18 cellular contexts compared by ENCODE assay signal in genomic region chr12:124348659-124349380, GRCh38. TPM values are rescaled to one million over a fixed set of nuclear protein-coding genes. Genes with fewer than 3 reads are reported as not detected.
DNase-seq lines count a peak whose midpoint lies in the region; ATAC-seq, FAIRE-seq and TF ChIP-seq lines count a peak whose summit lies in the region.
"Had no signal": no experiment of that assay in that cellular context is flagged by ENCODE, and none has a peak within 500 bp of the region (broad histone marks: within the 10 kb centered on the region; RNA-seq: fewer than 3 reads in every experiment).

No MANE protein-coding gene starts in this region.

- no peak overlapping the region for H3K23ac ChIP-seq in trophoblast cell (ENCODE audit: low read length)

- H3K4me1 Mint-ChIP-seq in WTC11 (no peaks in the 10 kb centered on the region), endothelial cell (ENCODE audit: unreplicated experiment) (peaks cover under 1% of the 10 kb centered on the region), progenitor cell of endocrine pancreas (ENCODE audit: low read depth) (no peaks in the 10 kb centered on the region)

- no peak for ATAC-seq in WTC11

- no peaks in the 10 kb centered on the region for H3K79me1 ChIP-seq in trophoblast cell (ENCODE audit: low read length)

- no peak overlapping the region for H4K8ac ChIP-seq in trophoblast cell (ENCODE audit: low read depth, low read length)

- H3K4me3 ChIP-seq in trophoblast cell (ENCODE audit: low read depth, low read length), result peak overlapping the region; percentile 40

- TF ChIP-seq CTCF in WTC11 (IDR thresholded peaks at IDR 0.05) (no peak; the same call in 1 of the 2 replicates), endothelial cell (IDR thresholded peaks at IDR 0.05; ENCODE audit: unreplicated experiment) (no peak), progenitor cell of endocrine pancreas (IDR thresholded peaks at IDR 0.05; ENCODE audit: unreplicated experiment) (no peak)

- no peaks in the 10 kb centered on the region for H3K27me3 ChIP-seq in trophoblast cell (ENCODE audit: insufficient read depth, low read length)

- H3K27ac ChIP-seq in trophoblast cell (ENCODE audit: low read depth, low read length), result no peak overlapping the region
- H3K27ac ChIP-seq: C4-2B, HL-60 had no signal

- no peak overlapping the region for H4K12ac ChIP-seq in trophoblast cell (ENCODE audit: low read depth, low read length)

- no peak overlapping the region for H2BK12ac ChIP-seq in trophoblast cell (ENCODE audit: low read length)

- no peaks in the 10 kb centered on the region for H3K79me2 ChIP-seq in trophoblast cell (ENCODE audit: control insufficient read depth, insufficient read depth, low read length, poor library complexity)

- peaks cover 95 to 100% of the 10 kb centered on the region in 2 experiments for H3K36me3 ChIP-seq in trophoblast cell (ENCODE audit: control insufficient read depth in 1 of 2, insufficient read depth in 2 of 2, low read length in 2 of 2)

- DNase-seq in GM12891 (ENCODE audit: insufficient read length, low spot score) (no peak), WTC11 (ENCODE audit: low spot score) (no peak), endothelial cell (ENCODE audit: low spot score) (no peak), trophoblast cell (no peak), retina (no peak), progenitor cell of endocrine pancreas (ENCODE audit: low spot score, unreplicated experiment) (no peak), NCI-H1436 treated with DMSO at 0.1 percent for 48 hours (lab: John Stamatoyannopoulos, UW) (no peak), kidney glomerular epithelial cell (lab: John Stamatoyannopoulos, UW) (no peak)
- DNase-seq: DMS 273 treated with DMSO at 0.1 percent for 48 hours, GF-D8, KG1, NCI-H146, NCI-H510A treated with DMSO at 0.1 percent for 48 hours, PC-3 had no signal

- H3K4ac ChIP-seq in trophoblast cell (ENCODE audit: low read depth, low read length), result no peak overlapping the region

- POLR2A ChIA-PET in WTC11 (lab: Charles Lee), result no interaction called here

- H2AK5ac ChIP-seq in trophoblast cell (ENCODE audit: low read length), result no peak overlapping the region

- no peaks in the 10 kb centered on the region for H3K27me3 Mint-ChIP-seq in WTC11 (ENCODE audit: low read depth)
- H3K27me3 Mint-ChIP-seq in endothelial cell (ENCODE audit: unreplicated experiment), result peaks cover 4% of the 10 kb centered on the region
- no peaks in the 10 kb centered on the region for H3K27me3 Mint-ChIP-seq in progenitor cell of endocrine pancreas

- no peak overlapping the region for H3K18ac ChIP-seq in trophoblast cell (ENCODE audit: low read length)

- H2BK5ac ChIP-seq in trophoblast cell (ENCODE audit: low read depth, low read length, poor library complexity), result no peak overlapping the region

- FAIRE-seq in GM12891 (lab: Jason Lieb, UNC), result no peak
- FAIRE-seq: H54 had no signal

- no peak for TF ChIP-seq POLR2A in GM12891 (IDR thresholded peaks at IDR 0.05; ENCODE audit: low read depth, low read length)

- CTCF ChIA-PET in WTC11 (lab: Charles Lee), result interaction anchor here (0.5 to 1.3 kb wide), 4 partner anchors 23 to 316 kb away, joined by 3 to 4 read pairs (median 3); no protein-coding TSS in a partner anchor

- H3K9me3 Mint-ChIP-seq in WTC11 (no peaks in the 10 kb centered on the region), endothelial cell (ENCODE audit: unreplicated experiment) (no peaks in the 10 kb centered on the region), progenitor cell of endocrine pancreas (ENCODE audit: low read depth) (no peaks in the 10 kb centered on the region)

- no peak overlapping the region for H3K9ac ChIP-seq in trophoblast cell (ENCODE audit: low read length)

- peaks cover 8% of the 10 kb centered on the region for H3K9me3 ChIP-seq in trophoblast cell (ENCODE audit: insufficient read depth, low read depth, low read length)

- H3K4me3 Mint-ChIP-seq in WTC11 (no peak overlapping the region), endothelial cell (ENCODE audit: unreplicated experiment) (peak overlapping the region; percentile 47), progenitor cell of endocrine pancreas (ENCODE audit: low read depth) (no peak overlapping the region)

- H2BK120ac ChIP-seq in trophoblast cell (ENCODE audit: insufficient read depth, low read length, poor library complexity), result no peak overlapping the region

- H4K91ac ChIP-seq in trophoblast cell (ENCODE audit: low read depth, low read length), result no peak overlapping the region

- H3K27ac Mint-ChIP-seq in WTC11, result peak overlapping the region; percentile 80
- H3K27ac Mint-ChIP-seq in endothelial cell (ENCODE audit: unreplicated experiment), result no peak overlapping the region
- no peak overlapping the region for H3K27ac Mint-ChIP-seq in progenitor cell of endocrine pancreas

- no CpG with 5 or more reads among the region's 32 CpGs for WGBS in trophoblast cell (ENCODE audit: extremely low coverage, insufficient coverage, insufficient read length)

- no peak overlapping the region for H3K4me2 ChIP-seq in trophoblast cell (ENCODE audit: low read length)

- peaks cover 46% of the 10 kb centered on the region for H3K36me3 Mint-ChIP-seq in WTC11
- peaks cover 25% of the 10 kb centered on the region for H3K36me3 Mint-ChIP-seq in endothelial cell (ENCODE audit: low read depth, unreplicated experiment)
- peaks cover 10% of the 10 kb centered on the region for H3K36me3 Mint-ChIP-seq in progenitor cell of endocrine pancreas (ENCODE audit: insufficient read depth)

- H3K4me1 ChIP-seq in trophoblast cell (ENCODE audit: control insufficient read depth in 1 of 2, insufficient read depth in 2 of 2, low read length in 2 of 2), result no peaks in the 10 kb centered on the region

- no peak overlapping the region for H3K14ac ChIP-seq in trophoblast cell (ENCODE audit: low read length)

- no peak overlapping the region for H2AFZ ChIP-seq in trophoblast cell (ENCODE audit: insufficient read depth, low read length, poor library complexity)

TF ChIP-seq in GM12891, 5 proteins besides CTCF, POLR2A, EP300 and RAD21:
- no peak for TF ChIP-seq SPI1 (IDR thresholded peaks at IDR 0.05; ENCODE audit: low read depth, low read length)
- peak; percentile 35; the same call in 1 of the 2 replicates for TF ChIP-seq POLR2AphosphoS5 (IDR thresholded peaks at IDR 0.05; ENCODE audit: low read depth, low read length)
TF ChIP-seq in GM12891: peak in this region for 1.

TF ChIP-seq in WTC11, 78 proteins besides CTCF, POLR2A, EP300 and RAD21 (continues in another document):
- no peak for TF ChIP-seq IRF1 (CRISPR knock-in tag; IDR thresholded peaks at IDR 0.05)
- TF ChIP-seq ZBTB21 (CRISPR knock-in tag; IDR thresholded peaks at IDR 0.05; ENCODE audit: borderline replicate concordance), result no peak
- no peak for TF ChIP-seq E2F5 (CRISPR knock-in tag; IDR thresholded peaks at IDR 0.05)
- TF ChIP-seq ZMAT4 (CRISPR knock-in tag; IDR thresholded peaks at IDR 0.05), result no peak
- TF ChIP-seq NR3C1 (CRISPR knock-in tag; conservative IDR thresholded peaks at IDR 0.05; ENCODE audit: low read depth), result no peak
- no peak for TF ChIP-seq EMX1 (CRISPR knock-in tag; IDR thresholded peaks at IDR 0.05)
- no peak for TF ChIP-seq USF1 (CRISPR knock-in tag; IDR thresholded peaks at IDR 0.05)
- TF ChIP-seq NFATC4 (CRISPR knock-in tag; IDR thresholded peaks at IDR 0.05), result no peak
- TF ChIP-seq ZNF671 (CRISPR knock-in tag; IDR thresholded peaks at IDR 0.05), result no peak
- TF ChIP-seq E2F1 (CRISPR knock-in tag; IDR thresholded peaks at IDR 0.05), result no peak
- no peak for TF ChIP-seq RORB (CRISPR knock-in tag; IDR thresholded peaks at IDR 0.05)
- no peak for TF ChIP-seq ZNF317 (CRISPR knock-in tag; IDR thresholded peaks at IDR 0.05; ENCODE audit: borderline replicate concordance, low read depth)

RNA-seq across cellular contexts. Expression of gene RFLNA, which starts 53.9 kb away (rescaled TPM):
- not detected for polyA plus RNA-seq in GM12891 (2012; ENCODE audit: low read depth, missing spikeins)
- total RNA-seq in WTC11 (2021), result 6.3 to 11.3 TPM (median 10.2 TPM) in 3 replicates
- 13.3 TPM for total RNA-seq in endothelial cell (ENCODE audit: unreplicated experiment)
- polyA plus RNA-seq in trophoblast cell (2013), result 1.00 and 1.4 TPM in 2 replicates
- total RNA-seq in progenitor cell of endocrine pancreas, result 19.0 and 20.8 TPM in 2 replicates
- total RNA-seq: PC-3, SK-MEL-5 had no signal
